17 cellular contexts compared by ENCODE assay signal in genomic region chr3:136788154-136788553, GRCh38.
"Had no signal": no experiment of that assay in that cellular context is flagged by ENCODE, and none has a peak within 500 bp of the region (broad histone marks: within the 10 kb centered on the region; RNA-seq: fewer than 3 reads in every experiment).

No MANE protein-coding gene starts in this region.

- H3K27ac Mint-ChIP-seq: activated naive CD4-positive, alpha-beta T cell treated with anti-CD3 and anti-CD28 coated beads for 36 hours; activated naive CD8-positive, alpha-beta T cell; T-helper 17 cell had no signal

- H3K36me3 Mint-ChIP-seq: activated naive CD8-positive, alpha-beta T cell; WTC11 had no signal

- FAIRE-seq: RCC 7860 had no signal

- H3K9me3 Mint-ChIP-seq: activated naive CD4-positive, alpha-beta T cell treated with anti-CD3 and anti-CD28 coated beads for 36 hours had no signal

- DNase-seq: activated CD4-positive, alpha-beta T cell treated with anti-CD3 and anti-CD28 coated beads, Interleukin-2, amount 50 U/mL, for 4 hours; activated CD4-positive, CD25-positive, alpha-beta regulatory T cell treated with anti-CD3 and anti-CD28 coated beads, Interleukin-2, amount 50 U/mL, for 72 hours; activated CD8-positive, alpha-beta memory T cell treated with anti-CD3 and anti-CD28 coated beads, Interleukin-2, amount 50 U/mL, for 48 hours; activated T-cell treated with anti-CD3 and anti-CD28 coated beads, Interleukin-2, amount 50 U/mL, for 1 hour; KG1; MV-4-11; NCI-H1092 treated with DMSO at 0.1 percent for 48 hours; NCI-H1436; NCI-H2029 treated with DMSO at 0.1 percent for 48 hours; PC-3; SHP77; T-helper 17 cell had no signal

- ATAC-seq: PC-3, WTC11 had no signal

- H3K4me3 Mint-ChIP-seq: activated CD8-positive, alpha-beta T cell treated with anti-CD3 and anti-CD28 coated beads, Interleukin-2, amount 10 ng/mL, durations not matched to agents 7 days and 5 days; activated naive CD4-positive, alpha-beta T cell treated with anti-CD3 and anti-CD28 coated beads for 36 hours; activated naive CD8-positive, alpha-beta T cell; T-helper 17 cell; WTC11 had no signal

- H3K27me3 Mint-ChIP-seq: activated naive CD8-positive, alpha-beta T cell had no signal
